9 cellular contexts compared by ENCODE assay signal in the genomic region with DNA sequence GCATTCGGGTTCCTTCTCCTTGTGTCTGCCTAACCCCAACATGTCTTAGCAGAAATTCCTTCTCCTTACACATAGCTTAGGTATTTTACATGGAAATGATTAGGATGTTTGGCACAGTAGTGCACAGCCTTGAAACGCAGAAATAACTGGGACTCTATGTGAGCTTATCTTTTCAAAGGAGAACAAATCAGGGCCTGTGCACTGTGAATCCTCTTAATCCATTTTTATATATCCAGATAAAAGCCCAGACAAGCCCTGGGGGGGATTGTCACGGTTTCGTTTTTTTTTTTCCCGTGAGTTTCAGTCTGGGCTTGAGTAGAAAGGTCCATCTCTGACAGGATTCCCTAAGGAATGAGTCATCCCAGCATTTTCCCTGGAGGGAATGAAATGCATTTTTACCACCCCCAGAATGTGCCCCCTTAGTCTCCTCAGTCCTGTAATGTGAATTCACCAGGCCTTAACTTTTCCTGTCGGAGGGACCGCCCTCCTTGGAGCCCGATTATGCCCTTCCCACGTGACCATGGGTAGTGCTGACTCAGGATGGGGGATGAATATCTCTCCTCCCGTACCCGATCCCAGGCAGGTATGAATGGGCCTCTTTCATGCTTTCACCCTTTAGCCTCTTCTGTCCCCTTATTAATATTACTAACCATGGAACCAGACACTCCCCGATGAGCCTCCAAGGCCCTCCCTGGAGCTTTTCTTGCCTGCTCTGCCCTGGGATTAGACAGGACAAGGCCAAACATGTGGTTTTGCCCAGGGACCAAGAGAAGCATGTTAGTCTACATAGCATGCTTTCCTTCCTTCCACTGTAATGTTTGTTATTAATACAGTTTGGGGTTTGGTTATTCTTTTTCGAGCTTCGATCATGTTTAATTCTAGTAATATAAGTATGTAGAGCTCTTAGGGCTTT. TPM values are rescaled to one million over a fixed set of nuclear protein-coding genes. Genes with fewer than 3 reads are reported as not detected.
DNase-seq lines count a peak whose midpoint lies in the region; ATAC-seq and TF ChIP-seq lines count a peak whose summit lies in the region.
"Had no signal": no experiment of that assay in that cellular context is flagged by ENCODE, and none has a peak within 500 bp of the region (broad histone marks: within the 10 kb centered on the region; RNA-seq: fewer than 3 reads in every experiment).

No MANE protein-coding gene starts in this region.

- H3K9me3 ChIP-seq in fibroblast of lung (ENCODE audit: control insufficient read depth, insufficient read depth, low read depth, low read length), result no peaks in the 10 kb centered on the region

- no peak overlapping the region for H3K4me3 Mint-ChIP-seq in endothelial cell (ENCODE audit: unreplicated experiment)

- H3K9ac ChIP-seq in fibroblast of lung (ENCODE audit: insufficient read depth, low read length), result peak overlapping the region; percentile 41

- H3K27me3 Mint-ChIP-seq in endothelial cell (ENCODE audit: unreplicated experiment), result peaks cover 4% of the 10 kb centered on the region

- peaks cover 38% of the 10 kb centered on the region for H3K4me1 ChIP-seq in fibroblast of lung (ENCODE audit: control insufficient read depth, extremely low read depth, insufficient read depth, low read length)

- H3K36me3 Mint-ChIP-seq in endothelial cell (ENCODE audit: low read depth, unreplicated experiment), result peaks cover 5% of the 10 kb centered on the region

- no peaks in the 10 kb centered on the region for H4K20me1 ChIP-seq in fibroblast of lung (ENCODE audit: control insufficient read depth, extremely low read depth, insufficient read depth, low read length)

- H3K4me3 ChIP-seq in fibroblast of lung (replicated peaks in 1 of 4; ENCODE audit: control extremely low read depth in 1 of 4, insufficient read depth in 1 of 4, low read depth in 3 of 4, low read length in 4 of 4), result peak overlapping the region; percentile 10 to 29 (median 18)

- DNase-seq in AG20443 (ENCODE audit: low spot score), result peak; percentile 64
- DNase-seq in RKO (ENCODE audit: low spot score), result peak; percentile 87
- peak; percentile 78 to 95 for DNase-seq in fibroblast of lung (ENCODE audit: low read depth in 2 of 2)
- DNase-seq in non-pigmented ciliary epithelial cell (ENCODE audit: low read depth), result peak; percentile 78
- no peak for DNase-seq in NCI-H446 treated with DMSO at 0.1 percent for 48 hours (lab: John Stamatoyannopoulos, UW)
- no peak for DNase-seq in endothelial cell (ENCODE audit: low spot score)
- no peak for DNase-seq in mesenteric fat pad (ENCODE audit: low spot score)
- DNase-seq: NCI-H187 had no signal

- H3K27me3 ChIP-seq in fibroblast of lung (ENCODE audit: control insufficient read depth, insufficient read depth, low read length), result no peaks in the 10 kb centered on the region

- TF ChIP-seq CTCF in fibroblast of lung (conservative IDR thresholded peaks at IDR 0.05 in 1 of 2, IDR thresholded peaks at IDR 0.05 in 1 of 2; ENCODE audit: low read depth in 1 of 2, low read length in 2 of 2) (no peak), endothelial cell (IDR thresholded peaks at IDR 0.05; ENCODE audit: unreplicated experiment) (no peak)

- H3K4me1 Mint-ChIP-seq in endothelial cell (ENCODE audit: unreplicated experiment), result peaks cover 19% of the 10 kb centered on the region

- no peak overlapping the region for H3K27ac Mint-ChIP-seq in endothelial cell (ENCODE audit: unreplicated experiment)

- peak overlapping the region; percentile 83 for H3K4me2 ChIP-seq in fibroblast of lung (ENCODE audit: extremely low read depth, insufficient read depth, low read length)

- H3K79me2 ChIP-seq in fibroblast of lung (ENCODE audit: control insufficient read depth, insufficient read depth, low read length), result peaks cover 48% of the 10 kb centered on the region

- H3K36me3 ChIP-seq in fibroblast of lung (ENCODE audit: control insufficient read depth, insufficient read depth, low read length), result peaks cover 4% of the 10 kb centered on the region

- no peaks in the 10 kb centered on the region for H3K9me3 Mint-ChIP-seq in endothelial cell (ENCODE audit: unreplicated experiment)

- ATAC-seq in HG02938 (IDR thresholded peaks at IDR 0.05; ENCODE audit: unreplicated experiment), result no peak

- H3K27ac ChIP-seq in fibroblast of lung (ENCODE audit: insufficient read depth, low read length), result peak overlapping the region; percentile 93

- no peak overlapping the region for H2AFZ ChIP-seq in fibroblast of lung (ENCODE audit: low read length)

RNA-seq across cellular contexts. Expression of a gene that starts 23.9 kb away (rescaled TPM):
- total RNA-seq in fibroblast of lung, result 37.8 and 42.4 TPM in 2 replicates
- polyA plus RNA-seq in fibroblast of lung, result 82.6 and 83.2 TPM in 2 replicates
- polyA plus RNA-seq in fibroblast of lung (2012), result 63.0 and 72.7 TPM in 2 replicates
- polyA minus RNA-seq in fibroblast of lung (ENCODE audit: low replicate concordance), result 3.9 and 8.1 TPM in 2 replicates
- 36.3 TPM for total RNA-seq in endothelial cell (ENCODE audit: unreplicated experiment)
- total RNA-seq in mesenteric fat pad, result 71.8 TPM

RNA-seq across cellular contexts. Expression of a gene that starts 59.0 kb away (rescaled TPM):
- total RNA-seq in fibroblast of lung, result 32.7 and 37.8 TPM in 2 replicates
- polyA plus RNA-seq in fibroblast of lung, result 16.5 and 19.2 TPM in 2 replicates
- polyA plus RNA-seq in fibroblast of lung (2012), result 18.1 and 18.7 TPM in 2 replicates
- polyA minus RNA-seq in fibroblast of lung (ENCODE audit: low replicate concordance), result 3.5 and 4.0 TPM in 2 replicates
- 24.6 TPM for total RNA-seq in endothelial cell (ENCODE audit: unreplicated experiment)
- 13.7 TPM for total RNA-seq in mesenteric fat pad

RNA-seq across cellular contexts. Expression of a gene that starts 59.1 kb away (rescaled TPM):
- 0.26 TPM in 1 of 2 replicates, not detected in the other for total RNA-seq in fibroblast of lung
- polyA plus RNA-seq in fibroblast of lung, result 0.11 TPM in 1 of 2 replicates, not detected in the other
- polyA plus RNA-seq in fibroblast of lung (2012), result not detected in 2 replicates
- not detected in 2 replicates for polyA minus RNA-seq in fibroblast of lung (ENCODE audit: low replicate concordance)
- total RNA-seq in endothelial cell (ENCODE audit: unreplicated experiment), result not detected
- 0.61 TPM for total RNA-seq in mesenteric fat pad

Comparison
In these comparisons a context has a peak if more than half of its experiments do, and no peak if none do; other contexts are left out.
1. DNase-seq: peak in AG20443 (single experiment), RKO (single experiment), fibroblast of lung (2 of 2) and non-pigmented ciliary epithelial cell (single experiment); none in NCI-H446 treated with DMSO at 0.1 percent for 48 hours (single experiment), endothelial cell (single experiment) and mesenteric fat pad (single experiment).